ENCODE assay signal across 10 cellular contexts in genomic region chr21:17708541-17709265, GRCh38.
DNase-seq lines count a peak whose midpoint lies in the region; ATAC-seq and TF ChIP-seq lines count a peak whose summit lies in the region.
"Had no signal": no experiment of that assay in that cellular context is flagged by ENCODE, and none has a peak within 500 bp of the region (broad histone marks: within the 10 kb centered on the region; RNA-seq: fewer than 3 reads in every experiment).

No MANE protein-coding gene starts in this region.

- BruUV-seq in MCF 10A (replicated peaks; lab: Mats Ljungman, UMichigan), result TSS peak; percentile 73

- POLR2A ChIA-PET in MCF 10A (lab: Yijun Ruan, JAX), result interaction anchor here (0.6 to 7.9 kb wide), 5 partner anchors 18 to 113 kb away, joined by 3 to 90 read pairs (median 4); no protein-coding TSS in a partner anchor

- ATAC-seq in HG02870 (IDR thresholded peaks at IDR 0.05; ENCODE audit: unreplicated experiment) (peak; percentile 25), aorta (ENCODE audit: low FRiP score) (no peak)
- ATAC-seq: right lobe of liver had no signal

- in situ Hi-C loops in KBM-7 (cut with MboI; ENCODE audit: low pct_unique_long_range_greater_than_20kb, low sequenced_read_pairs), result no loop called here

- CTCF ChIA-PET in MCF 10A (lab: Yijun Ruan, JAX), result interaction anchor here (0.7 to 6.0 kb wide), 2 partner anchors 10 to 19 kb away, joined by 3 to 31 read pairs; no protein-coding TSS in a partner anchor

- no peaks in the 10 kb centered on the region for H3K27me3 Mint-ChIP-seq in MCF 10A (ENCODE audit: insufficient read depth, unreplicated experiment)

- H3K4me3 ChIP-seq in breast epithelium, result no peak overlapping the region
- no peak overlapping the region for H3K4me3 ChIP-seq in aorta (ENCODE audit: low read length in 2 of 2)
- no peak overlapping the region for H3K4me3 ChIP-seq in esophagus squamous epithelium
- H3K4me3 ChIP-seq: right lobe of liver had no signal

- 58 to 67% methylated on average over 5 of the region's 5 CpGs for WGBS in aorta, 2 donors
- 39 to 42% methylated on average over 5 of the region's 5 CpGs for WGBS in esophagus squamous epithelium, 2 donors

- H3K36me3 ChIP-seq in breast epithelium (no peaks in the 10 kb centered on the region), aorta (ENCODE audit: control insufficient read depth in 1 of 2, insufficient read depth in 2 of 2, low read length in 1 of 2) (no peaks in the 10 kb centered on the region), esophagus squamous epithelium (no peaks in the 10 kb centered on the region)
- H3K36me3 ChIP-seq: right lobe of liver had no signal

- H3K27ac Mint-ChIP-seq in MCF 10A (ENCODE audit: low read depth, unreplicated experiment), result peak overlapping the region; percentile 99

- TF ChIP-seq POLR2A in breast epithelium (IDR thresholded peaks at IDR 0.05) (no peak), esophagus squamous epithelium (IDR thresholded peaks at IDR 0.05) (no peak)

- H3K27me3 ChIP-seq in breast epithelium, result no peaks in the 10 kb centered on the region
- H3K27me3 ChIP-seq in aorta (ENCODE audit: control insufficient read depth in 1 of 2, insufficient read depth in 2 of 2, low read length in 1 of 2), result peaks cover 0 to 2% of the 10 kb centered on the region in 2 donors
- no peaks in the 10 kb centered on the region for H3K27me3 ChIP-seq in esophagus squamous epithelium
- H3K27me3 ChIP-seq: right lobe of liver had no signal

- peaks cover 35% of the 10 kb centered on the region for H3K4me1 Mint-ChIP-seq in MCF 10A (ENCODE audit: insufficient read depth, unreplicated experiment)

- H3K9me3 Mint-ChIP-seq in MCF 10A (ENCODE audit: unreplicated experiment), result peaks cover 12% of the 10 kb centered on the region

- H3K27ac ChIP-seq in breast epithelium (no peak overlapping the region), aorta (ENCODE audit: low read depth in 1 of 2, low read length in 2 of 2) (no peak overlapping the region), esophagus squamous epithelium (peak overlapping the region in 2 of 4 donors; percentile 17 to 18)
- H3K27ac ChIP-seq: right lobe of liver had no signal

- H3K4me1 ChIP-seq in breast epithelium, result no peaks in the 10 kb centered on the region
- H3K4me1 ChIP-seq in aorta (ENCODE audit: control insufficient read depth in 1 of 2, insufficient read depth in 2 of 2, low read length in 2 of 2), result no peaks in the 10 kb centered on the region
- H3K4me1 ChIP-seq in esophagus squamous epithelium, result peaks cover 0 to 34% (median 5%) of the 10 kb centered on the region in 3 donors
- H3K4me1 ChIP-seq: right lobe of liver had no signal

- no peaks in the 10 kb centered on the region for H3K36me3 Mint-ChIP-seq in MCF 10A (ENCODE audit: insufficient read depth, unreplicated experiment)

- TF ChIP-seq CTCF in MCF 10A (IDR thresholded peaks at IDR 0.05; ENCODE audit: unreplicated experiment) (no peak), breast epithelium (IDR thresholded peaks at IDR 0.05) (no peak), esophagus squamous epithelium (IDR thresholded peaks at IDR 0.05) (no peak)

- DNase-seq in MCF 10A (ENCODE audit: unreplicated experiment), result no peak
- no peak for DNase-seq in breast epithelium (ENCODE audit: low spot score in 2 of 2)
- peak; percentile 27 for DNase-seq in KBM-7
- DNase-seq in aorta, result no peak
- no peak for DNase-seq in HCEC 1CT
- DNase-seq in NCI-H1092 (lab: John Stamatoyannopoulos, UW), result no peak
- no peak for DNase-seq in esophagus squamous epithelium (lab: John Stamatoyannopoulos, UW)
- DNase-seq: amniotic stem cell, right lobe of liver had no signal

- H3K4me3 Mint-ChIP-seq in MCF 10A (ENCODE audit: unreplicated experiment), result no peak overlapping the region

- H3K9me3 ChIP-seq in breast epithelium (no peaks in the 10 kb centered on the region), aorta (ENCODE audit: control insufficient read depth, low read length) (no peaks in the 10 kb centered on the region), esophagus squamous epithelium (peaks cover 0 to 9% (median 0%) of the 10 kb centered on the region in 3 donors)
- H3K9me3 ChIP-seq: right lobe of liver had no signal

- intact Hi-C loops in MCF 10A (cut with micrococcal nuclease), result no loop called here
- intact Hi-C loops in breast epithelium (cut with DNase I; ENCODE audit: low total_unique reads), result no loop called here
- intact Hi-C loops in aorta (cut with DNase I), result no loop called here
- intact Hi-C loops in esophagus squamous epithelium (cut with DNase I), result no loop called here
